Comparison of ENCODE assay signal across 1 cellular context in the genomic region with DNA sequence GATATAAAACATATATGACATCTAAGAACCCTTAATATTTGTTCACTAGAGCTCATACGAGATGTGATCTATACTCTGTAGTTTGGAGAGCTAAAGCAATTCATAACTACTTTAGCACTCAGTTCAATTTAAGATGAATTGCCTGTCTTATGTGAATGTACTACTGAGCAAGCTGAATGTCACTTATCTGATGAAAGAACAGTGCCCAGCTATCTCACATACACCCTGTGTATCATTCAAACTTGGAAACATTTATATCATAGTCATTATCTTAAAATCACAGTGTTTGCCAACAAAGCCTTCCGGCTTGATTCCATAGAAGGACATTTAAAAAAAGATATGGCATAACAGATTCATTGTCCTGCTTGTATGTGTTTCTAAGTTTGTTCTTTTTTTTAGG.
TF ChIP-seq lines count a peak whose summit lies in the region.

No MANE protein-coding gene starts in this region.

TF ChIP-seq in SK-N-SH, 30 proteins besides CTCF, POLR2A, EP300 and RAD21 (continued from another document):
- TF ChIP-seq, protein P1, sequence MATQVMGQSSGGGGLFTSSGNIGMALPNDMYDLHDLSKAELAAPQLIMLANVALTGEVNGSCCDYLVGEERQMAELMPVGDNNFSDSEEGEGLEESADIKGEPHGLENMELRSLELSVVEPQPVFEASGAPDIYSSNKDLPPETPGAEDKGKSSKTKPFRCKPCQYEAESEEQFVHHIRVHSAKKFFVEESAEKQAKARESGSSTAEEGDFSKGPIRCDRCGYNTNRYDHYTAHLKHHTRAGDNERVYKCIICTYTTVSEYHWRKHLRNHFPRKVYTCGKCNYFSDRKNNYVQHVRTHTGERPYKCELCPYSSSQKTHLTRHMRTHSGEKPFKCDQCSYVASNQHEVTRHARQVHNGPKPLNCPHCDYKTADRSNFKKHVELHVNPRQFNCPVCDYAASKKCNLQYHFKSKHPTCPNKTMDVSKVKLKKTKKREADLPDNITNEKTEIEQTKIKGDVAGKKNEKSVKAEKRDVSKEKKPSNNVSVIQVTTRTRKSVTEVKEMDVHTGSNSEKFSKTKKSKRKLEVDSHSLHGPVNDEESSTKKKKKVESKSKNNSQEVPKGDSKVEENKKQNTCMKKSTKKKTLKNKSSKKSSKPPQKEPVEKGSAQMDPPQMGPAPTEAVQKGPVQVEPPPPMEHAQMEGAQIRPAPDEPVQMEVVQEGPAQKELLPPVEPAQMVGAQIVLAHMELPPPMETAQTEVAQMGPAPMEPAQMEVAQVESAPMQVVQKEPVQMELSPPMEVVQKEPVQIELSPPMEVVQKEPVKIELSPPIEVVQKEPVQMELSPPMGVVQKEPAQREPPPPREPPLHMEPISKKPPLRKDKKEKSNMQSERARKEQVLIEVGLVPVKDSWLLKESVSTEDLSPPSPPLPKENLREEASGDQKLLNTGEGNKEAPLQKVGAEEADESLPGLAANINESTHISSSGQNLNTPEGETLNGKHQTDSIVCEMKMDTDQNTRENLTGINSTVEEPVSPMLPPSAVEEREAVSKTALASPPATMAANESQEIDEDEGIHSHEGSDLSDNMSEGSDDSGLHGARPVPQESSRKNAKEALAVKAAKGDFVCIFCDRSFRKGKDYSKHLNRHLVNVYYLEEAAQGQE (IDR thresholded peaks at IDR 0.05; ENCODE audit: low read depth, low read length), result no peak
- TF ChIP-seq GABPA (IDR thresholded peaks at IDR 0.05; ENCODE audit: low read depth), result no peak
- TF ChIP-seq TCF12 (IDR thresholded peaks at IDR 0.05), result no peak
- TF ChIP-seq, protein P2, sequence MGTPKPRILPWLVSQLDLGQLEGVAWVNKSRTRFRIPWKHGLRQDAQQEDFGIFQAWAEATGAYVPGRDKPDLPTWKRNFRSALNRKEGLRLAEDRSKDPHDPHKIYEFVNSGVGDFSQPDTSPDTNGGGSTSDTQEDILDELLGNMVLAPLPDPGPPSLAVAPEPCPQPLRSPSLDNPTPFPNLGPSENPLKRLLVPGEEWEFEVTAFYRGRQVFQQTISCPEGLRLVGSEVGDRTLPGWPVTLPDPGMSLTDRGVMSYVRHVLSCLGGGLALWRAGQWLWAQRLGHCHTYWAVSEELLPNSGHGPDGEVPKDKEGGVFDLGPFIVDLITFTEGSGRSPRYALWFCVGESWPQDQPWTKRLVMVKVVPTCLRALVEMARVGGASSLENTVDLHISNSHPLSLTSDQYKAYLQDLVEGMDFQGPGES (IDR thresholded peaks at IDR 0.05; ENCODE audit: low read depth, low read length), result no peak
- TF ChIP-seq, protein P3, sequence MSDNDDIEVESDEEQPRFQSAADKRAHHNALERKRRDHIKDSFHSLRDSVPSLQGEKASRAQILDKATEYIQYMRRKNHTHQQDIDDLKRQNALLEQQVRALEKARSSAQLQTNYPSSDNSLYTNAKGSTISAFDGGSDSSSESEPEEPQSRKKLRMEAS (IDR thresholded peaks at IDR 0.05; ENCODE audit: low read depth), result no peak
- TF ChIP-seq, protein P4, sequence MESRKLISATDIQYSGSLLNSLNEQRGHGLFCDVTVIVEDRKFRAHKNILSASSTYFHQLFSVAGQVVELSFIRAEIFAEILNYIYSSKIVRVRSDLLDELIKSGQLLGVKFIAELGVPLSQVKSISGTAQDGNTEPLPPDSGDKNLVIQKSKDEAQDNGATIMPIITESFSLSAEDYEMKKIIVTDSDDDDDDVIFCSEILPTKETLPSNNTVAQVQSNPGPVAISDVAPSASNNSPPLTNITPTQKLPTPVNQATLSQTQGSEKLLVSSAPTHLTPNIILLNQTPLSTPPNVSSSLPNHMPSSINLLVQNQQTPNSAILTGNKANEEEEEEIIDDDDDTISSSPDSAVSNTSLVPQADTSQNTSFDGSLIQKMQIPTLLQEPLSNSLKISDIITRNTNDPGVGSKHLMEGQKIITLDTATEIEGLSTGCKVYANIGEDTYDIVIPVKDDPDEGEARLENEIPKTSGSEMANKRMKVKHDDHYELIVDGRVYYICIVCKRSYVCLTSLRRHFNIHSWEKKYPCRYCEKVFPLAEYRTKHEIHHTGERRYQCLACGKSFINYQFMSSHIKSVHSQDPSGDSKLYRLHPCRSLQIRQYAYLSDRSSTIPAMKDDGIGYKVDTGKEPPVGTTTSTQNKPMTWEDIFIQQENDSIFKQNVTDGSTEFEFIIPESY (IDR thresholded peaks at IDR 0.05; ENCODE audit: borderline replicate concordance, low read depth), result no peak
- TF ChIP-seq, protein P5, sequence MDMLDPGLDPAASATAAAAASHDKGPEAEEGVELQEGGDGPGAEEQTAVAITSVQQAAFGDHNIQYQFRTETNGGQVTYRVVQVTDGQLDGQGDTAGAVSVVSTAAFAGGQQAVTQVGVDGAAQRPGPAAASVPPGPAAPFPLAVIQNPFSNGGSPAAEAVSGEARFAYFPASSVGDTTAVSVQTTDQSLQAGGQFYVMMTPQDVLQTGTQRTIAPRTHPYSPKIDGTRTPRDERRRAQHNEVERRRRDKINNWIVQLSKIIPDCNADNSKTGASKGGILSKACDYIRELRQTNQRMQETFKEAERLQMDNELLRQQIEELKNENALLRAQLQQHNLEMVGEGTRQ (IDR thresholded peaks at IDR 0.05; ENCODE audit: borderline replicate concordance, low read depth, low read length), result no peak
- TF ChIP-seq NFIC (IDR thresholded peaks at IDR 0.05; ENCODE audit: borderline replicate concordance), result no peak
- no peak for TF ChIP-seq SMC3 (IDR thresholded peaks at IDR 0.05; ENCODE audit: low read depth, low read length)
- TF ChIP-seq FOSL2 (IDR thresholded peaks at IDR 0.05; ENCODE audit: borderline replicate concordance, low read depth), result no peak
- no peak for TF ChIP-seq CHD2 (IDR thresholded peaks at IDR 0.05; ENCODE audit: low read length, partially characterized antibody)
- TF ChIP-seq MEF2A (IDR thresholded peaks at IDR 0.05; ENCODE audit: borderline replicate concordance, low read depth), result no peak
- TF ChIP-seq RFX5 (IDR thresholded peaks at IDR 0.05; ENCODE audit: low read length), result no peak
